12 cellular contexts compared by ENCODE assay signal in the genomic region with DNA sequence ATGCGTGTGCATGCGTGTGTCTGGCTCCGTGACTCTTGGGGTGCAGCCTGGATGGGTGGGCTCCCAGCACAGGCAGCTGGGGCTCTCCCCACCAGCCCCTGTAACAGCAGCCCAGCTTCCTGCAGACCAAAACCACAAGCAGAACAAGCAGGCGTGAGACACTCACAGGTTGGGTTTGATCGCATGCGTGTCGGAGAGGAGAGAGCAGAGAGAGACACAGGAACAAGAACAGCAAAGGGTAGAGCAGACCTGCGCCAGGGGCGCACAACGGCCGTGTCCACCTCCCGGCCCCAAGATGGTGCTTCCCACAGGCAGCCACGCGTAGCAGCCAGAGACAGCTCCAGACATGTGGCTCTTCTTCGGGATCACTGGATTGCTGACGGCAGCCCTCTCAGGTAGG. TPM values are rescaled to one million over a fixed set of nuclear protein-coding genes. Genes with fewer than 3 reads are reported as not detected.
DNase-seq lines count a peak whose midpoint lies in the region; ATAC-seq and TF ChIP-seq lines count a peak whose summit lies in the region.
"Had no signal": no experiment of that assay in that cellular context is flagged by ENCODE, and none has a peak within 500 bp of the region (broad histone marks: within the 10 kb centered on the region; RNA-seq: fewer than 3 reads in every experiment).

A gene with protein sequence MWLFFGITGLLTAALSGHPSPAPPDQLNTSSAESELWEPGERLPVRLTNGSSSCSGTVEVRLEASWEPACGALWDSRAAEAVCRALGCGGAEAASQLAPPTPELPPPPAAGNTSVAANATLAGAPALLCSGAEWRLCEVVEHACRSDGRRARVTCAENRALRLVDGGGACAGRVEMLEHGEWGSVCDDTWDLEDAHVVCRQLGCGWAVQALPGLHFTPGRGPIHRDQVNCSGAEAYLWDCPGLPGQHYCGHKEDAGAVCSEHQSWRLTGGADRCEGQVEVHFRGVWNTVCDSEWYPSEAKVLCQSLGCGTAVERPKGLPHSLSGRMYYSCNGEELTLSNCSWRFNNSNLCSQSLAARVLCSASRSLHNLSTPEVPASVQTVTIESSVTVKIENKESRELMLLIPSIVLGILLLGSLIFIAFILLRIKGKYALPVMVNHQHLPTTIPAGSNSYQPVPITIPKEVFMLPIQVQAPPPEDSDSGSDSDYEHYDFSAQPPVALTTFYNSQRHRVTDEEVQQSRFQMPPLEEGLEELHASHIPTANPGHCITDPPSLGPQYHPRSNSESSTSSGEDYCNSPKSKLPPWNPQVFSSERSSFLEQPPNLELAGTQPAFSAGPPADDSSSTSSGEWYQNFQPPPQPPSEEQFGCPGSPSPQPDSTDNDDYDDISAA (plus strand): TSS at position 161 of the 400 bp plus-strand sequence. CDS start 186 bp downstream, at position 347.

- peaks cover 36% of the 10 kb centered on the region for H3K36me3 Mint-ChIP-seq in activated naive CD8-positive, alpha-beta T cell treated with anti-CD3 and anti-CD28 coated beads, Interleukin-2, amount 50 U/mL, for 24 hours (ENCODE audit: low read depth)

- peaks cover 2% of the 10 kb centered on the region for H3K27me3 Mint-ChIP-seq in activated naive CD8-positive, alpha-beta T cell treated with anti-CD3 and anti-CD28 coated beads, Interleukin-2, amount 50 U/mL, for 24 hours

- no peak within 1 kb of the TSS for H3K4ac ChIP-seq in mesendoderm (ENCODE audit: low read depth, low read length)

- H3K4me3 ChIP-seq in gastroesophageal sphincter (peak within 1 kb of the TSS in 1 of 2 donors; percentile 20), ascending aorta (no peak within 1 kb of the TSS), mesendoderm (ENCODE audit: low read length) (no peak within 1 kb of the TSS)
- H3K4me3 ChIP-seq: SJCRH30 had no signal

- no peaks in the 10 kb centered on the region for H3K9me3 ChIP-seq in gastroesophageal sphincter
- H3K9me3 ChIP-seq in ascending aorta = no peaks in the 10 kb centered on the region
- H3K9me3 ChIP-seq: SJCRH30 had no signal

- in situ Hi-C loops in GM13976 (cut with MboI; ENCODE audit: low sequenced_read_pairs, unreplicated experiment) = no loop called here

- H2AK5ac ChIP-seq in mesendoderm (ENCODE audit: low read length) = no peak within 1 kb of the TSS

- TF ChIP-seq POLR2A in gastroesophageal sphincter (IDR thresholded peaks at IDR 0.05) = no peak

- ATAC-seq in activated naive CD8-positive, alpha-beta T cell treated with anti-CD3 and anti-CD28 coated beads, Interleukin-2, amount 50 U/mL, for 24 hours = peak; percentile 69
- no peak for ATAC-seq in gastroesophageal sphincter

- H3K4me1 Mint-ChIP-seq in activated naive CD8-positive, alpha-beta T cell treated with anti-CD3 and anti-CD28 coated beads, Interleukin-2, amount 50 U/mL, for 24 hours = peaks cover 38% of the 10 kb centered on the region

- H3K27ac Mint-ChIP-seq in activated naive CD8-positive, alpha-beta T cell treated with anti-CD3 and anti-CD28 coated beads, Interleukin-2, amount 50 U/mL, for 24 hours = peak within 1 kb of the TSS; percentile 98

- 90 to 100% methylated on average over 2 to 9 of the region's 16 CpGs for WGBS in gastroesophageal sphincter (ENCODE audit: low coverage in 1 of 2), 2 donors
- no CpG with 5 or more reads among the region's 16 CpGs for WGBS in mesendoderm (ENCODE audit: extremely low coverage, insufficient coverage, low lambda C conversion rate)

- TF ChIP-seq EP300 in gastroesophageal sphincter (IDR thresholded peaks at IDR 0.05) = no peak

- H3K79me1 ChIP-seq in mesendoderm (ENCODE audit: low read length) = no peaks in the 10 kb centered on the region

- no peak within 1 kb of the TSS for H3K9ac ChIP-seq in mesendoderm (ENCODE audit: low read length)

- H3K4me3 Mint-ChIP-seq in activated naive CD8-positive, alpha-beta T cell treated with anti-CD3 and anti-CD28 coated beads, Interleukin-2, amount 50 U/mL, for 24 hours = peak within 1 kb of the TSS; percentile 91

- H3K18ac ChIP-seq in mesendoderm (ENCODE audit: low read length) = no peak within 1 kb of the TSS

- no peak within 1 kb of the TSS for H3K56ac ChIP-seq in mesendoderm (ENCODE audit: low read length)

- H3K36me3 ChIP-seq in gastroesophageal sphincter (no peaks in the 10 kb centered on the region), ascending aorta (no peaks in the 10 kb centered on the region), mesendoderm (ENCODE audit: control insufficient read depth, insufficient read depth, low read length) (no peaks in the 10 kb centered on the region)
- H3K36me3 ChIP-seq: SJCRH30 had no signal

- peaks cover 6% of the 10 kb centered on the region for H3K9me3 Mint-ChIP-seq in activated naive CD8-positive, alpha-beta T cell treated with anti-CD3 and anti-CD28 coated beads, Interleukin-2, amount 50 U/mL, for 24 hours

- no peak within 1 kb of the TSS for H4K5ac ChIP-seq in mesendoderm (ENCODE audit: low read length)

- DNase-seq in GM13976 (ENCODE audit: low spot score) = peak; percentile 52
- DNase-seq in activated CD4-positive, alpha-beta T cell treated with anti-CD3 and anti-CD28 coated beads for 48 hours = peak; percentile 72
- DNase-seq in activated naive CD8-positive, alpha-beta T cell treated with anti-CD3 and anti-CD28 coated beads, Interleukin-2, amount 50 U/mL, for 24 hours = peak; percentile 67
- peak; percentile 45 for DNase-seq in stimulated activated CD8-positive, alpha-beta memory T cell treated with anti-CD3 and anti-CD28 coated beads, Interleukin-12 subunit alpha, Interleukin-12 subunit beta, amount 100 ng/mL, for 4 hours (ENCODE audit: low read depth)
- DNase-seq in ascending aorta (ENCODE audit: low spot score in 2 of 2) = no peak
- no peak for DNase-seq in mesendoderm
- DNase-seq in NCI-H82 treated with DMSO at 0.1 percent for 48 hours (lab: John Stamatoyannopoulos, UW; ENCODE audit: unreplicated experiment) = no peak
- DNase-seq: head of caudate nucleus, NCI-H1048, SJCRH30 had no signal

- intact Hi-C loops in ascending aorta (cut with DNase I) = no loop called here

- H3K4me1 ChIP-seq in gastroesophageal sphincter = peaks cover 0 to 5% (median 0%) of the 10 kb centered on the region in 3 donors
- H3K4me1 ChIP-seq in ascending aorta = no peaks in the 10 kb centered on the region
- H3K4me1 ChIP-seq in mesendoderm (ENCODE audit: control insufficient read depth, low read depth, low read length) = no peaks in the 10 kb centered on the region

- H3K27ac ChIP-seq in gastroesophageal sphincter (no peak within 1 kb of the TSS), ascending aorta (no peak within 1 kb of the TSS), mesendoderm (ENCODE audit: low read depth, low read length) (no peak within 1 kb of the TSS)
- H3K27ac ChIP-seq: SJCRH30 had no signal

- H3K23ac ChIP-seq in mesendoderm (ENCODE audit: low read length) = no peak within 1 kb of the TSS

- TF ChIP-seq CTCF in GM13976 (IDR thresholded peaks at IDR 0.05; ENCODE audit: borderline replicate concordance, control extremely low read depth, extremely low read depth, insufficient read depth, missing control alignments) = no peak
- no peak for TF ChIP-seq CTCF in gastroesophageal sphincter (IDR thresholded peaks at IDR 0.05)
- TF ChIP-seq CTCF in ascending aorta (IDR thresholded peaks at IDR 0.05) = no peak

- H3K79me2 ChIP-seq in mesendoderm (ENCODE audit: control insufficient read depth, insufficient read depth, low read length) = no peaks in the 10 kb centered on the region

- no peak within 1 kb of the TSS for H2BK120ac ChIP-seq in mesendoderm (ENCODE audit: low read depth, low read length)

- no peak within 1 kb of the TSS for H3K4me2 ChIP-seq in mesendoderm (ENCODE audit: low read length)

- H2BK5ac ChIP-seq in mesendoderm (ENCODE audit: low read length) = no peak within 1 kb of the TSS

- no peaks in the 10 kb centered on the region for H3K27me3 ChIP-seq in gastroesophageal sphincter
- H3K27me3 ChIP-seq in ascending aorta = no peaks in the 10 kb centered on the region
- no peaks in the 10 kb centered on the region for H3K27me3 ChIP-seq in mesendoderm (ENCODE audit: insufficient read depth, low read length, poor library complexity)

- no peak within 1 kb of the TSS for H2BK15ac ChIP-seq in mesendoderm (replicated peaks; ENCODE audit: low read depth)

- H4K8ac ChIP-seq in mesendoderm (ENCODE audit: low read depth, low read length) = no peak within 1 kb of the TSS

RNA-seq across cellular contexts. Expression of the gene that starts here (rescaled TPM):
- 1 to 10 TPM in 1 of 4 donors, under 1 TPM in 2, not detected in 1; 0.15 to 2.7 (median 0.35) TPM for total RNA-seq in gastroesophageal sphincter
- not detected for total RNA-seq in ascending aorta
- 0.07 TPM for polyA plus RNA-seq in mesendoderm (2013, experiment 1 of 2)
- 0.03 TPM for polyA plus RNA-seq in mesendoderm (2013, experiment 2 of 2)
- total RNA-seq: bronchial epithelial cell, SJCRH30 had no signal

Comparison
In these comparisons a context has a peak if more than half of its experiments do, and no peak if none do; other contexts are left out.
1. DNase-seq: peak in GM13976 (single experiment), activated CD4-positive, alpha-beta T cell treated with anti-CD3 and anti-CD28 coated beads for 48 hours (single experiment), activated naive CD8-positive, alpha-beta T cell treated with anti-CD3 and anti-CD28 coated beads, Interleukin-2, amount 50 U/mL, for 24 hours (single experiment) and stimulated activated CD8-positive, alpha-beta memory T cell treated with anti-CD3 and anti-CD28 coated beads, Interleukin-12 subunit alpha, Interleukin-12 subunit beta, amount 100 ng/mL, for 4 hours (single experiment); none in ascending aorta (0 of 2), mesendoderm (single experiment) and NCI-H82 treated with DMSO at 0.1 percent for 48 hours (single experiment).